ENCODE assay signal across 8 cellular contexts in the genomic region with DNA sequence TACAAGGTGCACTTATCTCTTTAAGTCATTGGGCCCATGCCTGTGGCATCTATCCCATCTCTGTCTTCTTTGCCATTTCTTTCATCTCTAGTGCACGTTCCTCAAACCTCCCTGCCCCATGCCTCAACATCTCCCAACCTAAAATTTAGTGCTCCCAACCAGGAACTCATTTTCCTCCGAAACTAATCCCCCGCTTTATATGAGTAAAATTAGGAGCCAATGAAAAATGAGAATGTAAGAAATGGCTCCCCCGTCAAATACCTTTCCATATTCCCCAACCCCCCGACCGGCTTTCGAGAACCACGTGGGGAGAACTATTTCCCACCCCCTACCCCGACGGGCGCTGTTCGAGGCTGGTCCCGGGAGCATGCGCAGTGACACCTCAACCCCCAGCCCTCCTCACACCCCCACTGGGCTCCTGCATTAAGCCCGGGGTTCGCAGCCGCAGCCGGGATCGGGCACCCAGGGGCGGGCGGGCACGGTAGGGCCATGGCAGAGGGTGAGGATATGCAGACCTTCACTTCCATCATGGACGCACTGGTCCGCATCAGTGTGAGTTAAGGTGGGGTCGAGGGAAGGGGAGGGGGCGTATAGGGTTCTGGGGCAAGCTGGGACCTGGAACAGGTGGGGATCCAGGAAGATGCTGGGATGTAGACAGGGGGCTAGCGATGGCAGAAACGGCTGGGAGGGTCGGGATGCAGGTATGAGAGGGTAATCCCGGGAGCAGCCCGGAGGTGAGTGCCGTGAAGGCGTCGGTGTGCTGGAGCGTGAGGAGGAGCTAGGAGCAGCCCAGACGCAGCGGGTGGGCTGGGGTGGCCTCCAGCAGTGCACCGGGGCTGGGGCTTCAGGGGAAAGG. TPM values are rescaled to one million over a fixed set of nuclear protein-coding genes. Genes with fewer than 3 reads are reported as not detected.
DNase-seq lines count a peak whose midpoint lies in the region; ATAC-seq lines count a peak whose summit lies in the region.

A gene with protein sequence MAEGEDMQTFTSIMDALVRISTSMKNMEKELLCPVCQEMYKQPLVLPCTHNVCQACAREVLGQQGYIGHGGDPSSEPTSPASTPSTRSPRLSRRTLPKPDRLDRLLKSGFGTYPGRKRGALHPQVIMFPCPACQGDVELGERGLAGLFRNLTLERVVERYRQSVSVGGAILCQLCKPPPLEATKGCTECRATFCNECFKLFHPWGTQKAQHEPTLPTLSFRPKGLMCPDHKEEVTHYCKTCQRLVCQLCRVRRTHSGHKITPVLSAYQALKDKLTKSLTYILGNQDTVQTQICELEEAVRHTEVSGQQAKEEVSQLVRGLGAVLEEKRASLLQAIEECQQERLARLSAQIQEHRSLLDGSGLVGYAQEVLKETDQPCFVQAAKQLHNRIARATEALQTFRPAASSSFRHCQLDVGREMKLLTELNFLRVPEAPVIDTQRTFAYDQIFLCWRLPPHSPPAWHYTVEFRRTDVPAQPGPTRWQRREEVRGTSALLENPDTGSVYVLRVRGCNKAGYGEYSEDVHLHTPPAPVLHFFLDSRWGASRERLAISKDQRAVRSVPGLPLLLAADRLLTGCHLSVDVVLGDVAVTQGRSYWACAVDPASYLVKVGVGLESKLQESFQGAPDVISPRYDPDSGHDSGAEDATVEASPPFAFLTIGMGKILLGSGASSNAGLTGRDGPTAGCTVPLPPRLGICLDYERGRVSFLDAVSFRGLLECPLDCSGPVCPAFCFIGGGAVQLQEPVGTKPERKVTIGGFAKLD (plus strand): TSS at position 372 of the 856 bp plus-strand sequence. CDS start 118 bp downstream, at position 490.

- peak within 1 kb of the TSS; percentile 71 for H3K4me3 ChIP-seq in HAP-1
- peak within 1 kb of the TSS; percentile 81 to 86 for H3K4me3 ChIP-seq in esophagus (ENCODE audit: low read depth in 1 of 2, low read length in 2 of 2)
- peak within 1 kb of the TSS; percentile 90 for H3K4me3 ChIP-seq in naive thymus-derived CD4-positive, alpha-beta T cell (ENCODE audit: low read length)

- peaks cover 6 to 27% (median 11%) of the 10 kb centered on the region in 5 donors for H3K36me3 Mint-ChIP-seq in naive thymus-derived CD4-positive, alpha-beta T cell

- peak within 1 kb of the TSS; percentile 95 to 99 (median 98) for H3K27ac Mint-ChIP-seq in naive thymus-derived CD4-positive, alpha-beta T cell

- peak; percentile 20 for ATAC-seq in naive thymus-derived CD4-positive, alpha-beta T cell
- ATAC-seq in GM21390 (IDR thresholded peaks at IDR 0.05; ENCODE audit: unreplicated experiment) = no peak

- WGBS in esophagus, 2 donors = 2 to 4% methylated on average over 38 of the region's 38 CpGs

- H3K4me1 Mint-ChIP-seq in naive thymus-derived CD4-positive, alpha-beta T cell = peaks cover 30 to 58% (median 45%) of the 10 kb centered on the region in 7 donors

- CTCF ChIA-PET in naive thymus-derived CD4-positive, alpha-beta T cell (lab: Charles Lee) = interaction anchor here (0.5 to 4.5 kb wide), 25 partner anchors 11 to 525 kb away, joined by 3 to 45 read pairs (median 6); a partner anchor contains a TSS

- H3K4me1 ChIP-seq in HAP-1 (no peaks in the 10 kb centered on the region; the same call in 1 of the 2 replicates), esophagus (ENCODE audit: control insufficient read depth in 2 of 2, insufficient read depth in 2 of 2, low read length in 1 of 2) (peaks cover 0 to 11% of the 10 kb centered on the region in 2 donors)
- H3K4me1 ChIP-seq in naive thymus-derived CD4-positive, alpha-beta T cell (ENCODE audit: control insufficient read depth in 2 of 2, insufficient read depth in 2 of 2, low read length in 2 of 2) = peaks cover 11 to 17% of the 10 kb centered on the region in 2 donors

- H3K4me3 Mint-ChIP-seq in naive thymus-derived CD4-positive, alpha-beta T cell = peak within 1 kb of the TSS; percentile 94 to 100 (median 98)

- in situ Hi-C loops in HAP-1 (cut with MboI; ENCODE audit: low sequenced_read_pairs) = no loop called here

- peaks cover 0 to 6% (median 0%) of the 10 kb centered on the region in 5 donors for H3K27me3 Mint-ChIP-seq in naive thymus-derived CD4-positive, alpha-beta T cell

- no peaks in the 10 kb centered on the region for H3K9me3 ChIP-seq in HAP-1
- no peaks in the 10 kb centered on the region for H3K9me3 ChIP-seq in esophagus (ENCODE audit: control insufficient read depth in 2 of 2, insufficient read depth in 1 of 2, low read depth in 1 of 2, low read length in 1 of 2)
- H3K9me3 ChIP-seq in naive thymus-derived CD4-positive, alpha-beta T cell (ENCODE audit: control insufficient read depth in 2 of 3, low read length in 3 of 3) = no peaks in the 10 kb centered on the region

- H3K27ac ChIP-seq in esophagus (ENCODE audit: low read depth in 2 of 2, low read length in 1 of 2) (peak within 1 kb of the TSS; percentile 90 to 96), substantia nigra (ENCODE audit: low read depth, low read length, poor library complexity, severe bottlenecking) (peak within 1 kb of the TSS; percentile 96)
- H3K27ac ChIP-seq in naive thymus-derived CD4-positive, alpha-beta T cell (ENCODE audit: low read depth, low read length) = peak within 1 kb of the TSS; percentile 88

- intact Hi-C loops in naive thymus-derived CD4-positive, alpha-beta T cell (cut with micrococcal nuclease) = loop anchor here (1.0 to 5.0 kb wide), 12 partner anchors 33 to 881 kb away; a partner anchor contains a TSS

- DNase-seq in AG08396 (ENCODE audit: low spot score) (peak; percentile 89), HAP-1 (ENCODE audit: low spot score in 2 of 2) (no peak), NCI-H526 (lab: John Stamatoyannopoulos, UW) (peak; percentile 84 to 93), substantia nigra (lab: John Stamatoyannopoulos, UW) (peak in 28 of 49 donors; percentile 26 to 96 (median 49))
- DNase-seq in activated T-cell treated with anti-CD3 and anti-CD28 coated beads, Interleukin-2, amount 50 U/mL, for 48 hours = peak; percentile 80 to 81
- DNase-seq in naive thymus-derived CD4-positive, alpha-beta T cell = peak in 6 of 9 donors; percentile 42 to 79 (median 50)

- POLR2A ChIA-PET in naive thymus-derived CD4-positive, alpha-beta T cell (lab: Charles Lee) = interaction anchor here (0.5 to 5.1 kb wide), 13 partner anchors 20 to 1041 kb away, joined by 3 to 30 read pairs (median 4); a partner anchor contains a TSS

- H3K27me3 ChIP-seq in HAP-1 (ENCODE audit: low read depth) (no peaks in the 10 kb centered on the region), esophagus (ENCODE audit: control insufficient read depth in 1 of 2, insufficient read depth in 2 of 2, low read length in 2 of 2) (no peaks in the 10 kb centered on the region)
- H3K27me3 ChIP-seq in naive thymus-derived CD4-positive, alpha-beta T cell (ENCODE audit: control insufficient read depth in 2 of 2, insufficient read depth in 2 of 2, low read length in 2 of 2) = no peaks in the 10 kb centered on the region

- H3K36me3 ChIP-seq in HAP-1 (replicated peaks) = peaks cover 12% of the 10 kb centered on the region
- peaks cover 0 to 11% of the 10 kb centered on the region in 2 donors for H3K36me3 ChIP-seq in esophagus (ENCODE audit: control insufficient read depth in 2 of 2, insufficient read depth in 2 of 2, low read length in 1 of 2)
- peaks cover 0 to 35% (median 0%) of the 10 kb centered on the region in 3 experiments for H3K36me3 ChIP-seq in naive thymus-derived CD4-positive, alpha-beta T cell (ENCODE audit: control insufficient read depth in 2 of 3, insufficient read depth in 3 of 3, low read length in 3 of 3)

- H3K9me3 Mint-ChIP-seq in naive thymus-derived CD4-positive, alpha-beta T cell = peaks cover 0 to 4% (median 0%) of the 10 kb centered on the region in 11 donors

RNA-seq across cellular contexts. Expression of the gene that starts here (rescaled TPM):
- polyA plus RNA-seq in esophagus = under 1 TPM; 0.19 to 0.47 TPM
- total RNA-seq in naive thymus-derived CD4-positive, alpha-beta T cell = 10 to 100 TPM in 1 of 5 experiments, 1 to 10 TPM in 4; 3.5 to 21.9 (median 4.1) TPM
- polyA plus RNA-seq in naive thymus-derived CD4-positive, alpha-beta T cell = 1 to 10 TPM in 1 of 2 donors, under 1 TPM in 1; 0.69 to 1.3 TPM

Comparison
In these comparisons a context has a peak if more than half of its experiments do, and no peak if none do; other contexts are left out.
1. DNase-seq: peak in AG08396 (single experiment), NCI-H526 (2 of 2), activated T-cell treated with anti-CD3 and anti-CD28 coated beads, Interleukin-2, amount 50 U/mL, for 48 hours (2 of 2), naive thymus-derived CD4-positive, alpha-beta T cell (6 of 9) and substantia nigra (28 of 49); none in HAP-1 (0 of 2).
2. Peak in every context shown above with its lines, with median percentiles within 50 percentile points of each other: H3K4me3 ChIP-seq and H3K27ac ChIP-seq.